In the genomic region with DNA sequence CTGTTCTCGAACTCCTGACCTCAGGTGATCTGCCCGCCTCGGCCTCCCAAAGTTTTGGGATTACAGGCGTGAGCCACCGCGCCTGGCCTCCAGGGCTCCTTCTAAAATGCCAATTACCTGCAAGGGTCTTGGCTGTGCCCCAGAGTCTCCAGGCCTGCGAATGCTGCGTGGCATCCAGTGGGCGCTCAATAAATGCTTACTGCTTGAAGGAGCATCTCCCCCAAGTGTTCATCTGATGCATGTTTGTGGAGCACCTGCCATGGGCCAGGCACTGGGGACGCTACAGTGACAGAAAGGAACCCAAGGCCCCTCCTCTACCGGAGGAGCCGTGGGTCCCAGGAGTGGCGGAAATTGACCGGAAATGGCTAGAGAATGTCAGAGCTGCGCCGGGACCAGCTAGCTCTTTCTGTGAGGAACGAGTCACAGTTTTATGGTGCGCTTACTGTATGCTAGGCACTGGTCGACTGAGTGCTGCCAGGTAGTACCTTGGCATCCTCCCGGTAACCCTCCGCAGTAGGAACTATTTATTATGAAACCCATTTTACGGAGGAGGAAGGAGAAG, we compare ENCODE assay signal across 34 cellular contexts. TPM values are rescaled to one million over a fixed set of nuclear protein-coding genes. Genes with fewer than 3 reads are reported as not detected.
DNase-seq lines count a peak whose midpoint lies in the region; ATAC-seq, FAIRE-seq and TF ChIP-seq lines count a peak whose summit lies in the region.
"Had no signal": no experiment of that assay in that cellular context is flagged by ENCODE, and none has a peak within 500 bp of the region (broad histone marks: within the 10 kb centered on the region; RNA-seq: fewer than 3 reads in every experiment).

No MANE protein-coding gene starts in this region.

- no peak overlapping the region for H3K27ac Mint-ChIP-seq in nephron
- H3K27ac Mint-ChIP-seq: activated naive CD4-positive, alpha-beta T cell treated with anti-CD3 and anti-CD28 coated beads, Interleukin-2, amount 50 U/mL, for 72 hours; stimulated activated naive CD8-positive, alpha-beta T cell treated with anti-CD3 and anti-CD28 coated beads, Interleukin-15, amount 100 ng/mL, for 72 hours had no signal

- H2AFZ ChIP-seq in HepG2 (ENCODE audit: low read length) = no peak overlapping the region
- H2AFZ ChIP-seq: hepatocyte had no signal

- intact Hi-C loops in HepG2 (cut with micrococcal nuclease; ENCODE audit: unreplicated experiment) (no loop called here), right lobe of liver (cut with DNase I) (no loop called here)

- TF ChIP-seq RAD21 in HepG2 (CRISPR knock-in tag; IDR thresholded peaks at IDR 0.05) = no peak

- no peaks in the 10 kb centered on the region for H3K9me3 ChIP-seq in HepG2 (ENCODE audit: low read length)
- no peaks in the 10 kb centered on the region for H3K9me3 ChIP-seq in right lobe of liver
- H3K9me3 ChIP-seq: A549, breast epithelium, gastrocnemius medialis, pancreas, thoracic aorta had no signal

- peaks cover 83% of the 10 kb centered on the region for H3K27me3 Mint-ChIP-seq in nephron (ENCODE audit: low read depth)

- no peak overlapping the region for H3K9ac ChIP-seq in HepG2 (ENCODE audit: insufficient read depth, low read depth, low read length)

- in situ Hi-C loops in HepG2 (cut with HindIII; ENCODE audit: extremely low pct_ligation_motif_present, low pct_unique_long_range_greater_than_20kb) = no loop called here

- H3K79me2 ChIP-seq in HepG2 (ENCODE audit: insufficient read depth, low read length) = no peaks in the 10 kb centered on the region
- H3K79me2 ChIP-seq: hepatocyte had no signal

- H3K4me1 ChIP-seq in HepG2 (ENCODE audit: insufficient read depth, low read length) = peaks cover 26% of the 10 kb centered on the region
- no peaks in the 10 kb centered on the region for H3K4me1 ChIP-seq in right lobe of liver
- H3K4me1 ChIP-seq: breast epithelium, gastrocnemius medialis had no signal

- H3K4me2 ChIP-seq in HepG2 (ENCODE audit: low read depth, low read length) = no peak overlapping the region
- H3K4me2 ChIP-seq: A549, hepatocyte had no signal

- H3K36me3 ChIP-seq in HepG2 (replicated peaks in 1 of 2; ENCODE audit: control insufficient read depth in 1 of 2, insufficient read depth in 2 of 2, low read length in 2 of 2) = no peaks in the 10 kb centered on the region
- H3K36me3 ChIP-seq in right lobe of liver = no peaks in the 10 kb centered on the region
- H3K36me3 ChIP-seq: breast epithelium, gastrocnemius medialis, pancreas, thoracic aorta, WERI-Rb-1 had no signal

- H3K27me3 ChIP-seq in HepG2 (ENCODE audit: control insufficient read depth in 1 of 2, insufficient read depth in 2 of 2, low read length in 2 of 2) = peaks cover 4 to 40% of the 10 kb centered on the region in 2 experiments; a peak in 3 of 5 replicates
- no peaks in the 10 kb centered on the region for H3K27me3 ChIP-seq in right lobe of liver

- H3K4me3 ChIP-seq in HepG2 (replicated peaks in 1 of 3; ENCODE audit: insufficient read depth in 1 of 3, low read depth in 2 of 3, low read length in 3 of 3) (no peak overlapping the region), right lobe of liver (no peak overlapping the region)
- H3K4me3 ChIP-seq: A549, breast epithelium, gastrocnemius medialis, hepatocyte, pancreas, thoracic aorta had no signal

- H3K4me1 Mint-ChIP-seq in nephron = peaks cover 11% of the 10 kb centered on the region

- peak overlapping the region; percentile 65 to 76 (median 76) for H3K4me3 Mint-ChIP-seq in nephron

- CTCF ChIA-PET in HepG2 (lab: Yijun Ruan, JAX; ENCODE audit: low intra/inter-chr PET ratio, low total read pairs) = no interaction called here

- peaks cover 7% of the 10 kb centered on the region for H3K36me3 Mint-ChIP-seq in nephron (ENCODE audit: low read depth)

- no peaks in the 10 kb centered on the region for H4K20me1 ChIP-seq in HepG2 (ENCODE audit: insufficient read depth, low read length)

- 85% methylated on average over 22 of the region's 22 CpGs for WGBS in HepG2 (ENCODE audit: low lambda C conversion rate)
- WGBS in right lobe of liver (ENCODE audit: insufficient coverage, low coverage, low lambda C conversion rate, missing lambda C conversion rate) = 92% methylated on average over 9 of the region's 22 CpGs

- TF ChIP-seq POLR2A in HepG2 (IDR thresholded peaks at IDR 0.05; ENCODE audit: insufficient read depth in 1 of 2, low read depth in 2 of 2, low read length in 2 of 2) (no peak), right lobe of liver (IDR thresholded peaks at IDR 0.05) (no peak)

- TF ChIP-seq EP300 in HepG2 (IDR thresholded peaks at IDR 0.05; ENCODE audit: low read depth in 2 of 2, low read length in 2 of 2) (no peak), HepG2 (CRISPR knock-in tag; IDR thresholded peaks at IDR 0.05; ENCODE audit: borderline replicate concordance) (no peak)

- FAIRE-seq in HepG2 (lab: Jason Lieb, UNC) = no peak
- FAIRE-seq: A549, pancreas, RCC 7860, small intestine, urothelium cell line had no signal

- H3K27ac ChIP-seq in HepG2 (ENCODE audit: extremely low read length, insufficient read depth, low read length) (no peak overlapping the region), right lobe of liver (no peak overlapping the region)
- H3K27ac ChIP-seq: A549, breast epithelium, gastrocnemius medialis, hepatocyte, pancreas, thoracic aorta, WERI-Rb-1 had no signal

- no TSS peak for BruUV-seq in HepG2 (replicated peaks; lab: Mats Ljungman, UMichigan)

- ATAC-seq in HepG2 (no peak), right lobe of liver (no peak), GM19395 (IDR thresholded peaks at IDR 0.05; ENCODE audit: unreplicated experiment) (no peak), HG03469 (IDR thresholded peaks at IDR 0.05; ENCODE audit: unreplicated experiment) (no peak)
- ATAC-seq: A549; activated naive CD4-positive, alpha-beta T cell treated with anti-CD3 and anti-CD28 coated beads, Interleukin-2, amount 50 U/mL, for 72 hours; gastrocnemius medialis; naive thymus-derived CD8-positive, alpha-beta T cell; stimulated activated naive CD8-positive, alpha-beta T cell treated with anti-CD3 and anti-CD28 coated beads, Interleukin-15, amount 100 ng/mL, for 72 hours had no signal

- DNase-seq in HepG2 (ENCODE audit: low spot score) = no peak
- no peak for DNase-seq in right lobe of liver
- DNase-seq in stimulated activated CD4-positive, alpha-beta T cell treated with anti-CD3 and anti-CD28 coated beads, Interleukin-4, amount 100 ng/mL, for 4 hours = no peak
- DNase-seq: activated CD4-positive, alpha-beta T cell treated with anti-CD3 and anti-CD28 coated beads, Interleukin-2, amount 50 U/mL, for 1 hour; activated effector memory CD4-positive, alpha-beta T cell treated with Interleukin-2 at 50 U/mL for 16 hours; activated T-cell treated with anti-CD3 and anti-CD28 coated beads, Interleukin-2, amount 50 U/mL, for 1 hour; amygdala; DND-41; gastrocnemius medialis; kidney glomerular epithelial cell; naive thymus-derived CD8-positive, alpha-beta T cell; NCI-H1092; NCI-H1694; NCI-H446; NCI-H774; pancreas; retina; small intestine; stimulated activated naive CD8-positive, alpha-beta T cell treated with anti-CD3 and anti-CD28 coated beads, Interleukin-15, amount 100 ng/mL, for 72 hours; T-helper 9 cell; WERI-Rb-1 had no signal

- POLR2A ChIA-PET in HepG2 (lab: Yijun Ruan, JAX) = no interaction called here

- no peak for TF ChIP-seq CTCF in HepG2 (CRISPR knock-in tag; IDR thresholded peaks at IDR 0.05)
- no peak for TF ChIP-seq CTCF in right lobe of liver (IDR thresholded peaks at IDR 0.05)
- no peak for TF ChIP-seq CTCF in nephron (IDR thresholded peaks at IDR 0.05; ENCODE audit: unreplicated experiment in 3 of 3)

- H3K9me3 Mint-ChIP-seq in nephron = peaks cover 6% of the 10 kb centered on the region

RNA-seq across cellular contexts. Expression of gene ANKRD24, which starts 14.2 kb away (rescaled TPM):
- total RNA-seq in HepG2 (2016; rRNA removed; fragmentation: Illumina TruSeq; extraction: Trizol) = 0.13 TPM in 1 of 2 replicates, not detected in the other
- not detected in 2 replicates for total RNA-seq in HepG2 (2016; cell fraction: cytosol; rRNA removed; fragmentation: Illumina TruSeq; extraction: Trizol; ENCODE audit: low read depth)
- total RNA-seq in HepG2 (2016; cell fraction: insoluble cytoplasmic fraction; rRNA removed; fragmentation: Illumina TruSeq; extraction: Trizol) = 0.06 and 0.19 TPM in 2 replicates
- total RNA-seq in HepG2 (2016; cell fraction: membrane; rRNA removed; fragmentation: Illumina TruSeq; extraction: Trizol) = not detected in 2 replicates
- 0.22 TPM in 1 of 2 replicates, not detected in the other for total RNA-seq in HepG2 (2016; cell fraction: nucleus; rRNA removed; fragmentation: Illumina TruSeq; extraction: Trizol)
- 0.17 and 0.24 TPM in 2 replicates for polyA plus RNA-seq in HepG2 (2011; rRNA removed)
- polyA plus RNA-seq in HepG2 (2011; cell fraction: cytosol; rRNA removed) = 0.15 and 0.19 TPM in 2 replicates
- 0.97 and 1.2 TPM in 2 replicates for polyA plus RNA-seq in HepG2 (2011; cell fraction: nucleus; rRNA removed)
- 0.13 and 0.28 TPM in 2 replicates for polyA plus RNA-seq in HepG2 (2012)
- polyA plus RNA-seq in HepG2 (2016; cell fraction: cytosol; fragmentation: Illumina TruSeq; extraction: Trizol; ENCODE audit: low read depth) = not detected in 2 replicates
- not detected in 2 replicates for polyA plus RNA-seq in HepG2 (2016; cell fraction: insoluble cytoplasmic fraction; fragmentation: Illumina TruSeq; extraction: Trizol; ENCODE audit: low read depth)
- polyA plus RNA-seq in HepG2 (2016; cell fraction: membrane; fragmentation: Illumina TruSeq; extraction: Trizol; ENCODE audit: low read depth) = not detected in 2 replicates
- polyA plus RNA-seq in HepG2 (2016; cell fraction: nucleus; fragmentation: Illumina TruSeq; extraction: Trizol; ENCODE audit: insufficient read depth, low read depth) = 0.36 and 0.63 TPM in 2 replicates
- polyA minus RNA-seq in HepG2 (2011; rRNA and poly(A)+ RNA removed; ENCODE audit: low replicate concordance) = 0.07 and 0.20 TPM in 2 replicates
- polyA minus RNA-seq in HepG2 (2011; cell fraction: cytosol; rRNA and poly(A)+ RNA removed) = not detected in 2 replicates
- 0.25 TPM in 1 of 2 replicates, not detected in the other for polyA minus RNA-seq in HepG2 (2011; cell fraction: nucleus; rRNA and poly(A)+ RNA removed)
- total RNA-seq in right lobe of liver = 1 to 10 TPM; 1.2 to 4.8 (median 2.7) TPM

RNA-seq across cellular contexts. Expression of gene SIRT6, which starts 14.3 kb away (rescaled TPM):
- total RNA-seq in HepG2 (2016; rRNA removed; fragmentation: Illumina TruSeq; extraction: Trizol) (8.6 and 11.0 TPM in 2 replicates), right lobe of liver (10 to 100 TPM in 3 of 6 experiments, 1 to 10 TPM in 3; 7.9 to 21.6 (median 10.0) TPM)
- 7.2 and 9.1 TPM in 2 replicates for total RNA-seq in HepG2 (2016; cell fraction: cytosol; rRNA removed; fragmentation: Illumina TruSeq; extraction: Trizol; ENCODE audit: low read depth)
- total RNA-seq in HepG2 (2016; cell fraction: insoluble cytoplasmic fraction; rRNA removed; fragmentation: Illumina TruSeq; extraction: Trizol) = 7.9 and 10.6 TPM in 2 replicates
- total RNA-seq in HepG2 (2016; cell fraction: membrane; rRNA removed; fragmentation: Illumina TruSeq; extraction: Trizol) = 7.5 and 8.1 TPM in 2 replicates
- total RNA-seq in HepG2 (2016; cell fraction: nucleus; rRNA removed; fragmentation: Illumina TruSeq; extraction: Trizol) = 7.0 and 8.1 TPM in 2 replicates
- 18.4 and 20.7 TPM in 2 replicates for polyA plus RNA-seq in HepG2 (2011; rRNA removed)
- polyA plus RNA-seq in HepG2 (2011; cell fraction: cytosol; rRNA removed) = 12.2 and 19.4 TPM in 2 replicates
- 69.5 and 82.9 TPM in 2 replicates for polyA plus RNA-seq in HepG2 (2011; cell fraction: nucleus; rRNA removed)
- 7.3 and 9.2 TPM in 2 replicates for polyA plus RNA-seq in HepG2 (2012)
- polyA plus RNA-seq in HepG2 (2016; cell fraction: cytosol; fragmentation: Illumina TruSeq; extraction: Trizol; ENCODE audit: low read depth) = 4.6 and 5.1 TPM in 2 replicates
- 9.5 and 10.8 TPM in 2 replicates for polyA plus RNA-seq in HepG2 (2016; cell fraction: insoluble cytoplasmic fraction; fragmentation: Illumina TruSeq; extraction: Trizol; ENCODE audit: low read depth)
- 6.0 TPM in 2 replicates for polyA plus RNA-seq in HepG2 (2016; cell fraction: membrane; fragmentation: Illumina TruSeq; extraction: Trizol; ENCODE audit: low read depth)
- polyA plus RNA-seq in HepG2 (2016; cell fraction: nucleus; fragmentation: Illumina TruSeq; extraction: Trizol; ENCODE audit: insufficient read depth, low read depth) = 31.6 and 35.6 TPM in 2 replicates
- polyA minus RNA-seq in HepG2 (2011; rRNA and poly(A)+ RNA removed; ENCODE audit: low replicate concordance) = 18.0 and 19.2 TPM in 2 replicates
- 6.8 and 7.4 TPM in 2 replicates for polyA minus RNA-seq in HepG2 (2011; cell fraction: cytosol; rRNA and poly(A)+ RNA removed)
- polyA minus RNA-seq in HepG2 (2011; cell fraction: nucleus; rRNA and poly(A)+ RNA removed) = 9.0 TPM in 2 replicates

RNA-seq across cellular contexts. Expression of gene EBI3, which starts 32.7 kb away (rescaled TPM):
- not detected in 2 replicates for total RNA-seq in HepG2 (2016; rRNA removed; fragmentation: Illumina TruSeq; extraction: Trizol)
- not detected in 2 replicates for total RNA-seq in HepG2 (2016; cell fraction: cytosol; rRNA removed; fragmentation: Illumina TruSeq; extraction: Trizol; ENCODE audit: low read depth)
- total RNA-seq in HepG2 (2016; cell fraction: insoluble cytoplasmic fraction; rRNA removed; fragmentation: Illumina TruSeq; extraction: Trizol) = 0.16 and 0.28 TPM in 2 replicates
- not detected in 2 replicates for total RNA-seq in HepG2 (2016; cell fraction: membrane; rRNA removed; fragmentation: Illumina TruSeq; extraction: Trizol)
- total RNA-seq in HepG2 (2016; cell fraction: nucleus; rRNA removed; fragmentation: Illumina TruSeq; extraction: Trizol) = not detected in 2 replicates
- polyA plus RNA-seq in HepG2 (2011; rRNA removed) = 3.4 and 8.3 TPM in 2 replicates
- polyA plus RNA-seq in HepG2 (2011; cell fraction: cytosol; rRNA removed) = 3.7 and 5.7 TPM in 2 replicates
- 5.8 TPM in 2 replicates for polyA plus RNA-seq in HepG2 (2011; cell fraction: nucleus; rRNA removed)
- polyA plus RNA-seq in HepG2 (2012) = 5.3 and 5.5 TPM in 2 replicates
- 0.20 TPM in 1 of 2 replicates, not detected in the other for polyA plus RNA-seq in HepG2 (2016; cell fraction: cytosol; fragmentation: Illumina TruSeq; extraction: Trizol; ENCODE audit: low read depth)
- polyA plus RNA-seq in HepG2 (2016; cell fraction: insoluble cytoplasmic fraction; fragmentation: Illumina TruSeq; extraction: Trizol; ENCODE audit: low read depth) = not detected in 2 replicates
- polyA plus RNA-seq in HepG2 (2016; cell fraction: membrane; fragmentation: Illumina TruSeq; extraction: Trizol; ENCODE audit: low read depth) = not detected in 2 replicates
- polyA plus RNA-seq in HepG2 (2016; cell fraction: nucleus; fragmentation: Illumina TruSeq; extraction: Trizol; ENCODE audit: insufficient read depth, low read depth) = 0.83 TPM in 1 of 2 replicates, not detected in the other
- polyA minus RNA-seq in HepG2 (2011; rRNA and poly(A)+ RNA removed; ENCODE audit: low replicate concordance) = 2.3 and 3.4 TPM in 2 replicates
- 3.4 TPM in 1 of 2 replicates, not detected in the other for polyA minus RNA-seq in HepG2 (2011; cell fraction: cytosol; rRNA and poly(A)+ RNA removed)
- 1.5 and 1.8 TPM in 2 replicates for polyA minus RNA-seq in HepG2 (2011; cell fraction: nucleus; rRNA and poly(A)+ RNA removed)
- total RNA-seq in right lobe of liver = 1 to 10 TPM in 5 of 6 experiments, under 1 TPM in 1; 0.73 to 4.1 (median 2.0) TPM
- total RNA-seq: fibroblast of lung, HT-29 had no signal
- polyA plus RNA-seq: naive thymus-derived CD8-positive, alpha-beta T cell had no signal

RNA-seq across cellular contexts. Expression of gene CREB3L3, which starts 43.2 kb away (rescaled TPM):
- total RNA-seq in HepG2 (2016; rRNA removed; fragmentation: Illumina TruSeq; extraction: Trizol) (3.8 and 4.5 TPM in 2 replicates), right lobe of liver (100 to 1,000 TPM in 4 of 6 experiments, 10 to 100 TPM in 2; 50.5 to 368 (median 199) TPM)
- 0.61 and 1.3 TPM in 2 replicates for total RNA-seq in HepG2 (2016; cell fraction: cytosol; rRNA removed; fragmentation: Illumina TruSeq; extraction: Trizol; ENCODE audit: low read depth)
- 2.7 and 4.7 TPM in 2 replicates for total RNA-seq in HepG2 (2016; cell fraction: insoluble cytoplasmic fraction; rRNA removed; fragmentation: Illumina TruSeq; extraction: Trizol)
- 1.9 and 2.1 TPM in 2 replicates for total RNA-seq in HepG2 (2016; cell fraction: membrane; rRNA removed; fragmentation: Illumina TruSeq; extraction: Trizol)
- 5.9 and 7.0 TPM in 2 replicates for total RNA-seq in HepG2 (2016; cell fraction: nucleus; rRNA removed; fragmentation: Illumina TruSeq; extraction: Trizol)
- 3.8 and 7.0 TPM in 2 replicates for polyA plus RNA-seq in HepG2 (2011; rRNA removed)
- polyA plus RNA-seq in HepG2 (2011; cell fraction: cytosol; rRNA removed) = 3.1 and 5.0 TPM in 2 replicates
- 7.4 and 9.2 TPM in 2 replicates for polyA plus RNA-seq in HepG2 (2011; cell fraction: nucleus; rRNA removed)
- 13.4 and 16.9 TPM in 2 replicates for polyA plus RNA-seq in HepG2 (2012)
- 2.1 and 2.2 TPM in 2 replicates for polyA plus RNA-seq in HepG2 (2016; cell fraction: cytosol; fragmentation: Illumina TruSeq; extraction: Trizol; ENCODE audit: low read depth)
- 11.1 and 13.5 TPM in 2 replicates for polyA plus RNA-seq in HepG2 (2016; cell fraction: insoluble cytoplasmic fraction; fragmentation: Illumina TruSeq; extraction: Trizol; ENCODE audit: low read depth)
- 4.0 and 5.2 TPM in 2 replicates for polyA plus RNA-seq in HepG2 (2016; cell fraction: membrane; fragmentation: Illumina TruSeq; extraction: Trizol; ENCODE audit: low read depth)
- polyA plus RNA-seq in HepG2 (2016; cell fraction: nucleus; fragmentation: Illumina TruSeq; extraction: Trizol; ENCODE audit: insufficient read depth, low read depth) = 28.4 and 29.8 TPM in 2 replicates
- polyA minus RNA-seq in HepG2 (2011; rRNA and poly(A)+ RNA removed; ENCODE audit: low replicate concordance) = 0.09 and 2.9 TPM in 2 replicates
- 1.7 and 3.2 TPM in 2 replicates for polyA minus RNA-seq in HepG2 (2011; cell fraction: cytosol; rRNA and poly(A)+ RNA removed)
- polyA minus RNA-seq in HepG2 (2011; cell fraction: nucleus; rRNA and poly(A)+ RNA removed) = 2.1 and 2.6 TPM in 2 replicates
- total RNA-seq: breast epithelium; HT-29; lower leg skin; naive thymus-derived CD8-positive, alpha-beta T cell; thoracic aorta had no signal
- polyA plus RNA-seq: fibroblast of lung; naive thymus-derived CD8-positive, alpha-beta T cell had no signal

RNA-seq across cellular contexts. Expression of gene YJU2, which starts 50.2 kb away (rescaled TPM):
- total RNA-seq in HepG2 (2016; rRNA removed; fragmentation: Illumina TruSeq; extraction: Trizol) (17.9 and 18.4 TPM in 2 replicates), right lobe of liver (10 to 100 TPM in 1 of 6 experiments, 1 to 10 TPM in 5; 6.4 to 14.1 (median 8.9) TPM)
- total RNA-seq in HepG2 (2016; cell fraction: cytosol; rRNA removed; fragmentation: Illumina TruSeq; extraction: Trizol; ENCODE audit: low read depth) = 4.0 and 4.7 TPM in 2 replicates
- total RNA-seq in HepG2 (2016; cell fraction: insoluble cytoplasmic fraction; rRNA removed; fragmentation: Illumina TruSeq; extraction: Trizol) = 16.8 and 19.4 TPM in 2 replicates
- total RNA-seq in HepG2 (2016; cell fraction: membrane; rRNA removed; fragmentation: Illumina TruSeq; extraction: Trizol) = 6.4 and 6.7 TPM in 2 replicates
- total RNA-seq in HepG2 (2016; cell fraction: nucleus; rRNA removed; fragmentation: Illumina TruSeq; extraction: Trizol) = 7.2 and 7.7 TPM in 2 replicates
- 9.3 and 10.1 TPM in 2 replicates for polyA plus RNA-seq in HepG2 (2011; rRNA removed)
- polyA plus RNA-seq in HepG2 (2011; cell fraction: cytosol; rRNA removed) = 10.6 and 14.7 TPM in 2 replicates
- polyA plus RNA-seq in HepG2 (2011; cell fraction: nucleus; rRNA removed) = 10.0 and 11.4 TPM in 2 replicates
- polyA plus RNA-seq in HepG2 (2012) = 9.3 and 9.9 TPM in 2 replicates
- polyA plus RNA-seq in HepG2 (2016; cell fraction: cytosol; fragmentation: Illumina TruSeq; extraction: Trizol; ENCODE audit: low read depth) = 3.4 and 4.1 TPM in 2 replicates
- polyA plus RNA-seq in HepG2 (2016; cell fraction: insoluble cytoplasmic fraction; fragmentation: Illumina TruSeq; extraction: Trizol; ENCODE audit: low read depth) = 17.9 and 20.2 TPM in 2 replicates
- 4.1 and 5.0 TPM in 2 replicates for polyA plus RNA-seq in HepG2 (2016; cell fraction: membrane; fragmentation: Illumina TruSeq; extraction: Trizol; ENCODE audit: low read depth)
- 13.9 and 14.9 TPM in 2 replicates for polyA plus RNA-seq in HepG2 (2016; cell fraction: nucleus; fragmentation: Illumina TruSeq; extraction: Trizol; ENCODE audit: insufficient read depth, low read depth)
- 8.4 and 18.8 TPM in 2 replicates for polyA minus RNA-seq in HepG2 (2011; rRNA and poly(A)+ RNA removed; ENCODE audit: low replicate concordance)
- polyA minus RNA-seq in HepG2 (2011; cell fraction: cytosol; rRNA and poly(A)+ RNA removed) = 4.8 and 6.3 TPM in 2 replicates
- polyA minus RNA-seq in HepG2 (2011; cell fraction: nucleus; rRNA and poly(A)+ RNA removed) = 6.6 and 8.1 TPM in 2 replicates
